In genomic region chr2:196914867-196915465, GRCh38 we compare ENCODE assay signal across 11 cellular contexts. TPM values are rescaled to one million over a fixed set of nuclear protein-coding genes. Genes with fewer than 3 reads are reported as not detected.
A peak's percentile ranks its signal among the peaks of the same experiment; 100 is the strongest.
DNase-seq lines count a peak whose midpoint lies in the region; ATAC-seq, FAIRE-seq and TF ChIP-seq lines count a peak whose summit lies in the region.
"Had no signal": no experiment of that assay in that cellular context is flagged by ENCODE, and none has a peak within 500 bp of the region (broad histone marks: within the 10 kb centered on the region; RNA-seq: fewer than 3 reads in every experiment).

No MANE protein-coding gene starts in this region.

- H3K27ac ChIP-seq in GM12878 (ENCODE audit: control insufficient read depth, insufficient read depth) (peak overlapping the region; percentile 55), neural progenitor cell (no peak overlapping the region), Karpas-422 (ENCODE audit: low read length) (no peak overlapping the region)

- H3K36me3 Mint-ChIP-seq in neural progenitor cell = peaks cover 61% of the 10 kb centered on the region
- peaks cover 39% of the 10 kb centered on the region for H3K36me3 Mint-ChIP-seq in MCF 10A (ENCODE audit: insufficient read depth, unreplicated experiment)

- peak; percentile 19 for DNase-seq in GM12878 (ENCODE audit: low read depth, low spot score)
- DNase-seq in GF-D8 (lab: John Stamatoyannopoulos, UW) = no peak
- no peak for DNase-seq in neural progenitor cell (ENCODE audit: low spot score)
- DNase-seq in MCF 10A (ENCODE audit: unreplicated experiment) = no peak
- DNase-seq in Karpas-422 = no peak
- DNase-seq: heart right ventricle, KG1 had no signal

- H3K4me2 ChIP-seq in GM12878 (ENCODE audit: control insufficient read depth, insufficient read depth) (peak overlapping the region; percentile 47), neural progenitor cell (no peak overlapping the region), Karpas-422 (ENCODE audit: low read depth, low read length, poor library complexity, severe bottlenecking) (no peak overlapping the region)

- H3K9me3 ChIP-seq in GM12878 (replicated peaks; ENCODE audit: control insufficient read depth, insufficient read depth, low read length) (peaks cover 5% of the 10 kb centered on the region), neural progenitor cell (ENCODE audit: low read depth) (no peaks in the 10 kb centered on the region), Karpas-422 (ENCODE audit: low read length) (peaks cover 9% of the 10 kb centered on the region)

- CTCF ChIA-PET in GM12878 (lab: Yijun Ruan, JAX) = interaction anchor here (1.6 kb wide), 1 partner anchor 10 kb away, joined by 5 read pairs; no protein-coding TSS in a partner anchor
- CTCF ChIA-PET in MCF 10A (lab: Yijun Ruan, JAX) = interaction anchor here (0.7 kb wide), 1 partner anchor 96 kb away, joined by 3 read pairs; no protein-coding TSS in a partner anchor

- H3K79me2 ChIP-seq in GM12878 (ENCODE audit: control insufficient read depth, insufficient read depth, low read length) (no peaks in the 10 kb centered on the region), neural progenitor cell (ENCODE audit: low read depth) (peaks cover 83% of the 10 kb centered on the region), Karpas-422 (ENCODE audit: low read length) (peaks cover 42% of the 10 kb centered on the region)

- no peak for TF ChIP-seq RAD21 in GM12878 (IDR thresholded peaks at IDR 0.05; ENCODE audit: insufficient read depth, low read depth, low read length)

- H3F3A ChIP-seq in neural progenitor cell (ENCODE audit: low read depth) = no peaks in the 10 kb centered on the region

- ATAC-seq in GM18517 (IDR thresholded peaks at IDR 0.05; ENCODE audit: unreplicated experiment) = peak; percentile 72
- ATAC-seq in GM21529 (IDR thresholded peaks at IDR 0.05; ENCODE audit: unreplicated experiment) = peak; percentile 91
- ATAC-seq in HG03469 (IDR thresholded peaks at IDR 0.05; ENCODE audit: unreplicated experiment) = peak; percentile 53
- ATAC-seq in GM12878 = peak; percentile 71
- ATAC-seq: heart right ventricle had no signal

- 52% methylated on average over 4 of the region's 4 CpGs for WGBS in GM12878 (ENCODE audit: insufficient coverage, insufficient replicate concordance, low lambda C conversion rate, missing lambda C conversion rate)

- in situ Hi-C loops in GM12878 (cut with MboI) = no loop called here

- POLR2A ChIA-PET in GM12878 (lab: Charles Lee) = interaction anchor here (0.5 kb wide), 1 partner anchor 1273 kb away, joined by 5 read pairs; no protein-coding TSS in a partner anchor
- POLR2A ChIA-PET in MCF 10A (lab: Yijun Ruan, JAX) = interaction anchor here (0.6 to 1.2 kb wide), 3 partner anchors 9 to 73 kb away, joined by 3 to 4 read pairs (median 3); no protein-coding TSS in a partner anchor

- H3K27ac Mint-ChIP-seq in neural progenitor cell (no peak overlapping the region), MCF 10A (ENCODE audit: low read depth, unreplicated experiment) (no peak overlapping the region)

- H3K9me2 ChIP-seq in Karpas-422 (replicated peaks; ENCODE audit: insufficient read depth, low read length) = no peaks in the 10 kb centered on the region

- TF ChIP-seq POLR2A in GM12878 (IDR thresholded peaks at IDR 0.05; ENCODE audit: low read depth, low read length) = no peak

- H3K4me3 Mint-ChIP-seq in neural progenitor cell = no peak overlapping the region
- H3K4me3 Mint-ChIP-seq in MCF 10A (ENCODE audit: unreplicated experiment) = no peak overlapping the region
- H3K4me3 Mint-ChIP-seq: brain had no signal

- no peak for TF ChIP-seq EP300 in GM12878 (IDR thresholded peaks at IDR 0.05; ENCODE audit: borderline replicate concordance in 1 of 2, control insufficient read depth in 1 of 2, low read depth in 2 of 2, low read length in 2 of 2)

- no peaks in the 10 kb centered on the region for H3K4me1 Mint-ChIP-seq in neural progenitor cell
- H3K4me1 Mint-ChIP-seq in MCF 10A (ENCODE audit: insufficient read depth, unreplicated experiment) = peaks cover 12% of the 10 kb centered on the region

- peaks cover 16% of the 10 kb centered on the region for H3K9me3 Mint-ChIP-seq in neural progenitor cell
- H3K9me3 Mint-ChIP-seq in MCF 10A (ENCODE audit: unreplicated experiment) = peaks cover 11% of the 10 kb centered on the region

- H4K20me1 ChIP-seq in GM12878 (ENCODE audit: control insufficient read depth, insufficient read depth) (no peaks in the 10 kb centered on the region), neural progenitor cell (ENCODE audit: low read depth) (peaks cover 23% of the 10 kb centered on the region), Karpas-422 (ENCODE audit: insufficient read depth, low read depth, low read length) (no peaks in the 10 kb centered on the region)

- intact Hi-C loops in GM12878 (cut with micrococcal nuclease; ENCODE audit: unreplicated experiment) (no loop called here), MCF 10A (cut with micrococcal nuclease) (no loop called here)

- H3K27me3 Mint-ChIP-seq in neural progenitor cell (ENCODE audit: insufficient read depth, low read depth) = no peaks in the 10 kb centered on the region
- no peaks in the 10 kb centered on the region for H3K27me3 Mint-ChIP-seq in MCF 10A (ENCODE audit: insufficient read depth, unreplicated experiment)

- RAD21 ChIA-PET in GM12878 (lab: Charles Lee; ENCODE audit: unreplicated experiment) = no interaction called here

- no peak overlapping the region for H3K9ac ChIP-seq in GM12878 (ENCODE audit: control insufficient read depth, insufficient read depth, low read length)
- no peak overlapping the region for H3K9ac ChIP-seq in neural progenitor cell
- no peak overlapping the region for H3K9ac ChIP-seq in Karpas-422 (ENCODE audit: low read length)

- H2AFZ ChIP-seq in GM12878 (ENCODE audit: control insufficient read depth, low read depth, low read length) (peak overlapping the region; percentile 75), neural progenitor cell (replicated peaks) (no peak overlapping the region), Karpas-422 (ENCODE audit: low read length) (no peak overlapping the region)

- H3K27me3 ChIP-seq in GM12878 (replicated peaks in 1 of 2; ENCODE audit: control insufficient read depth in 2 of 2, insufficient read depth in 2 of 2, low read length in 1 of 2) = no peaks in the 10 kb centered on the region
- no peaks in the 10 kb centered on the region for H3K27me3 ChIP-seq in neural progenitor cell
- H3K27me3 ChIP-seq in Karpas-422 (ENCODE audit: low read length) = no peaks in the 10 kb centered on the region
- H3K27me3 ChIP-seq: heart right ventricle had no signal

- peak; percentile 77 for FAIRE-seq in GM12878 (lab: Jason Lieb, UNC)

- peaks cover 9% of the 10 kb centered on the region for H3K4me1 ChIP-seq in GM12878 (ENCODE audit: control insufficient read depth, insufficient read depth, low read length)
- no peaks in the 10 kb centered on the region for H3K4me1 ChIP-seq in neural progenitor cell
- H3K4me1 ChIP-seq in Karpas-422 (ENCODE audit: low read length) = no peaks in the 10 kb centered on the region

- no peak overlapping the region for H3K4me3 ChIP-seq in GM12878
- no peak overlapping the region for H3K4me3 ChIP-seq in neural progenitor cell
- H3K4me3 ChIP-seq in Karpas-422 (ENCODE audit: low read length) = no peak overlapping the region
- H3K4me3 ChIP-seq: heart right ventricle had no signal

- TF ChIP-seq CTCF in GM12878 (IDR thresholded peaks at IDR 0.05 in 2 of 3, conservative IDR thresholded peaks at IDR 0.05 in 1 of 3; ENCODE audit: control insufficient read depth in 2 of 3, extremely low read depth in 1 of 3, insufficient read depth in 1 of 3, low read depth in 3 of 3, low read length in 3 of 3) (no peak), neural progenitor cell (IDR thresholded peaks at IDR 0.05) (no peak), MCF 10A (IDR thresholded peaks at IDR 0.05; ENCODE audit: unreplicated experiment) (no peak)

- BruUV-seq in GM12878 (replicated peaks; lab: Mats Ljungman, UMichigan) (TSS peak; percentile 46), MCF 10A (replicated peaks; lab: Mats Ljungman, UMichigan) (no TSS peak)

- H3K36me3 ChIP-seq in GM12878 (ENCODE audit: control insufficient read depth in 2 of 2, insufficient read depth in 2 of 2, low read length in 1 of 2) = peaks cover 0 to 8% of the 10 kb centered on the region in 2 experiments; a peak in 1 of 4 replicates
- H3K36me3 ChIP-seq in neural progenitor cell = peaks cover 75% of the 10 kb centered on the region
- peaks cover 68% of the 10 kb centered on the region for H3K36me3 ChIP-seq in Karpas-422 (ENCODE audit: insufficient read depth, low read length)

- SMC1A ChIA-PET in GM12878 (lab: Charles Lee; ENCODE audit: uncharacterized antibody, unreplicated experiment) = interaction anchor here (0.9 to 1.1 kb wide), 2 partner anchors 10 to 13 kb away, joined by 3 to 4 read pairs; no protein-coding TSS in a partner anchor

TF ChIP-seq in GM12878, 131 proteins besides CTCF, POLR2A, EP300 and RAD21:
- TF ChIP-seq SIX5 (IDR thresholded peaks at IDR 0.05; ENCODE audit: low read depth, low read length, severe bottlenecking) (peak; percentile 7), RB1 (IDR thresholded peaks at IDR 0.05; ENCODE audit: borderline replicate concordance) (no peak)

RNA-seq across cellular contexts. Expression of gene PGAP1, which starts 11.5 kb away (rescaled TPM):
- total RNA-seq in GM12878 (2013; cell fraction: nucleolus; rRNA removed) = 42.3 and 43.5 TPM in 2 replicates
- total RNA-seq in GM12878 (2014; rRNA removed) (2.9 and 4.0 TPM in 2 replicates), GM12878 (2014; rRNA removed; fragmentation: Illumina TruSeq; extraction: Trizol) (3.8 and 4.1 TPM in 2 replicates), GM12878 (2021) (4.4 and 4.7 TPM in 2 replicates), neural progenitor cell (ENCODE audit: low replicate concordance) (65.5 and 107 TPM in 2 replicates), MCF 10A (2022) (7.4 and 8.6 TPM in 2 replicates)
- polyA plus RNA-seq in GM12878 (2011; ENCODE audit: low read depth) = 1.4 TPM
- polyA plus RNA-seq in GM12878 (2011; rRNA removed) (3.7 and 5.2 TPM in 2 replicates), GM12878 (2014; fragmentation: Illumina TruSeq; extraction: Trizol) (3.8 and 4.9 TPM in 2 replicates), GM12878 (2014; fragmentation: Nextera tagmentation; extraction: Ambion mirVana) (under 1 TPM; 0.75 to 1.00 TPM), GM12878 (2014; rRNA removed) (2.7 and 2.8 TPM in 2 replicates), GM12878 (2016; fragmentation: Nextera tagmentation; extraction: Ambion mirVana) (1 to 10 TPM; 2.9 to 3.0 TPM)
- 1.2 and 1.8 TPM in 2 replicates for polyA plus RNA-seq in GM12878 (2011; cell fraction: cytosol; rRNA removed)
- 5.5 and 6.0 TPM in 2 replicates for polyA plus RNA-seq in GM12878 (2011; cell fraction: nucleus; rRNA removed)
- polyA plus RNA-seq in GM12878 (2012) = 2.5 and 3.2 TPM in 2 replicates
- 4.2 and 4.5 TPM in 2 replicates for polyA minus RNA-seq in GM12878 (2011; rRNA and poly(A)+ RNA removed)
- polyA minus RNA-seq in GM12878 (2011; cell fraction: cytosol; rRNA and poly(A)+ RNA removed) = 1.1 and 2.1 TPM in 2 replicates
- 6.2 and 9.5 TPM in 2 replicates for polyA minus RNA-seq in GM12878 (2011; cell fraction: nucleus; rRNA and poly(A)+ RNA removed)
- total RNA-seq in Karpas-422 (2014; rRNA removed; shearing (Covaris generic); ENCODE audit: low replicate concordance) = 6.5 and 22.4 TPM in 2 replicates
